Comparison of ENCODE assay signal across 27 cellular contexts in genomic region chr2:46683541-46683940, GRCh38. TPM values are rescaled to one million over a fixed set of nuclear protein-coding genes. Genes with fewer than 3 reads are reported as not detected.
DNase-seq lines count a peak whose midpoint lies in the region; ATAC-seq, FAIRE-seq and TF ChIP-seq lines count a peak whose summit lies in the region.
"Had no signal": no experiment of that assay in that cellular context is flagged by ENCODE, and none has a peak within 500 bp of the region (broad histone marks: within the 10 kb centered on the region; RNA-seq: fewer than 3 reads in every experiment).

No MANE protein-coding gene starts in this region.

- TF ChIP-seq EP300 in suprapubic skin (IDR thresholded peaks at IDR 0.05): no peak

- H3K4me3 ChIP-seq in small intestine (ENCODE audit: low read depth in 1 of 2, low read length in 2 of 2) (no peak overlapping the region), suprapubic skin (no peak overlapping the region)
- H3K4me3 ChIP-seq: ascending aorta, cardiac muscle cell, coronary artery, heart left ventricle, lower lobe of right lung, MG63 had no signal

- H3K36me3 ChIP-seq in small intestine (ENCODE audit: control insufficient read depth in 2 of 2, insufficient read depth in 2 of 2, low read length in 2 of 2) (no peaks in the 10 kb centered on the region), suprapubic skin (no peaks in the 10 kb centered on the region)
- H3K36me3 ChIP-seq: ascending aorta, cardiac muscle cell, heart left ventricle, lower lobe of right lung, MG63 had no signal

- H3K4me1 ChIP-seq in small intestine (ENCODE audit: control insufficient read depth in 2 of 2, insufficient read depth in 1 of 2, low read depth in 1 of 2, low read length in 1 of 2) (no peaks in the 10 kb centered on the region), suprapubic skin (no peaks in the 10 kb centered on the region)
- H3K4me1 ChIP-seq: ascending aorta, lower lobe of right lung had no signal

- TF ChIP-seq CTCF in activated B cell treated with CpG ODN at 0.5 μM for 24 hours (IDR thresholded peaks at IDR 0.05) (no peak), chondrocyte (IDR thresholded peaks at IDR 0.05) (no peak), suprapubic skin (IDR thresholded peaks at IDR 0.05) (no peak)

- POLR2A ChIA-PET in activated B cell treated with CpG ODN at 0.5 μM for 24 hours (lab: Charles Lee): no interaction called here

- no peaks in the 10 kb centered on the region for H3K27me3 Mint-ChIP-seq in activated B cell treated with CpG ODN at 0.5 μM for 24 hours
- no peaks in the 10 kb centered on the region for H3K27me3 Mint-ChIP-seq in chondrocyte (ENCODE audit: low read depth)

- no peaks in the 10 kb centered on the region for H3K36me3 Mint-ChIP-seq in activated B cell treated with CpG ODN at 0.5 μM for 24 hours (ENCODE audit: low read depth)
- H3K36me3 Mint-ChIP-seq in chondrocyte (ENCODE audit: low read depth): no peaks in the 10 kb centered on the region
- H3K36me3 Mint-ChIP-seq: activated naive CD8-positive, alpha-beta T cell treated with anti-CD3 and anti-CD28 coated beads, Interleukin-2, amount 10 ng/mL, durations not matched to agents 7 days and 5 days; CD4-positive, CD25-positive, alpha-beta regulatory T cell; stimulated activated effector memory CD8-positive, alpha-beta T cell treated with anti-CD3 and anti-CD28 coated beads, Interleukin-12 subunit alpha, Interleukin-12 subunit beta, amount 100 ng/mL, for 72 hours had no signal

- no peaks in the 10 kb centered on the region for H3K9me3 ChIP-seq in small intestine (ENCODE audit: control insufficient read depth, low read depth)
- H3K9me3 ChIP-seq in suprapubic skin: no peaks in the 10 kb centered on the region
- H3K9me3 ChIP-seq: ascending aorta, heart left ventricle, lower lobe of right lung, MG63 had no signal

- DNase-seq in NCI-H1417 (lab: John Stamatoyannopoulos, UW) (peak in 2 of 3 experiments; percentile 15 to 23), NCI-H1417 treated with DMSO at 0.1 percent for 48 hours (lab: John Stamatoyannopoulos, UW) (no peak), NCI-H2107 (lab: John Stamatoyannopoulos, UW) (peak; percentile 5), activated B cell treated with CpG ODN at 0.5 μM for 24 hours (no peak), small intestine (peak; percentile 30), chondrocyte (ENCODE audit: low spot score) (no peak), suprapubic skin (ENCODE audit: low spot score in 2 of 2) (no peak)
- DNase-seq: activated CD4-positive, alpha-beta T cell treated with anti-CD3 and anti-CD28 coated beads for 4 hours; activated effector memory CD4-positive, alpha-beta T cell treated with anti-CD3 and anti-CD28 coated beads, Interleukin-2, amount 50 U/mL, for 16 hours; activated naive CD8-positive, alpha-beta T cell treated with anti-CD3 and anti-CD28 coated beads, Interleukin-2, amount 10 ng/mL, durations not matched to agents 7 days and 5 days; activated T-cell treated with anti-CD3 and anti-CD28 coated beads for 4 hours; CD4-positive, CD25-positive, alpha-beta regulatory T cell; effector memory CD4-positive, alpha-beta T cell; heart left ventricle; kidney; lower lobe of right lung; MG63; NCI-H2227 treated with DMSO at 0.1 percent for 48 hours; stimulated activated CD4-positive, alpha-beta T cell treated with anti-CD3 and anti-CD28 coated beads, Interleukin-4, amount 100 ng/mL, for 24 hours had no signal

- CTCF ChIA-PET in activated B cell treated with CpG ODN at 0.5 μM for 24 hours (lab: Charles Lee): no interaction called here

- TF ChIP-seq POLR2A in suprapubic skin (IDR thresholded peaks at IDR 0.05): no peak

- H3K4me3 Mint-ChIP-seq in activated B cell treated with CpG ODN at 0.5 μM for 24 hours: peak overlapping the region; percentile 35
- H3K4me3 Mint-ChIP-seq in chondrocyte (ENCODE audit: unreplicated experiment): no peak overlapping the region
- H3K4me3 Mint-ChIP-seq: activated naive CD8-positive, alpha-beta T cell treated with anti-CD3 and anti-CD28 coated beads, Interleukin-2, amount 10 ng/mL, durations not matched to agents 7 days and 5 days; stimulated activated effector memory CD8-positive, alpha-beta T cell treated with anti-CD3 and anti-CD28 coated beads, Interleukin-12 subunit alpha, Interleukin-12 subunit beta, amount 100 ng/mL, for 72 hours had no signal

- H3K4me1 Mint-ChIP-seq in activated B cell treated with CpG ODN at 0.5 μM for 24 hours (peaks cover 50% of the 10 kb centered on the region), chondrocyte (ENCODE audit: low read depth) (peaks cover 16% of the 10 kb centered on the region)
- H3K4me1 Mint-ChIP-seq: stimulated activated effector memory CD8-positive, alpha-beta T cell treated with anti-CD3 and anti-CD28 coated beads, Interleukin-12 subunit alpha, Interleukin-12 subunit beta, amount 100 ng/mL, for 72 hours had no signal

- H3K27ac Mint-ChIP-seq in activated B cell treated with CpG ODN at 0.5 μM for 24 hours: peak overlapping the region; percentile 89
- no peak overlapping the region for H3K27ac Mint-ChIP-seq in chondrocyte (ENCODE audit: unreplicated experiment)
- H3K27ac Mint-ChIP-seq: activated naive CD8-positive, alpha-beta T cell treated with anti-CD3 and anti-CD28 coated beads, Interleukin-2, amount 10 ng/mL, durations not matched to agents 7 days and 5 days; CD4-positive, CD25-positive, alpha-beta regulatory T cell; stimulated activated effector memory CD8-positive, alpha-beta T cell treated with anti-CD3 and anti-CD28 coated beads, Interleukin-12 subunit alpha, Interleukin-12 subunit beta, amount 100 ng/mL, for 72 hours had no signal

- 14 to 41% (median 33%) methylated on average over 4 of the region's 4 CpGs for whole genome bisulfite sequencing in small intestine, 3 donors
- WGBS in suprapubic skin: 96% methylated on average over 4 of the region's 4 CpGs

- intact Hi-C loops in activated B cell treated with CpG ODN at 0.5 μM for 24 hours (cut with micrococcal nuclease): no loop called here

- no peak for FAIRE-seq in small intestine (lab: Jason Lieb, UNC)
- FAIRE-seq: kidney, urothelium cell line had no signal

- no peaks in the 10 kb centered on the region for H3K27me3 ChIP-seq in small intestine (ENCODE audit: control insufficient read depth in 2 of 2, insufficient read depth in 2 of 2, low read length in 2 of 2)
- H3K27me3 ChIP-seq in suprapubic skin: no peaks in the 10 kb centered on the region
- H3K27me3 ChIP-seq: ascending aorta, heart left ventricle, MG63 had no signal

- H3K27ac ChIP-seq in small intestine (ENCODE audit: low read depth in 1 of 2, low read length in 1 of 2) (no peak overlapping the region), suprapubic skin (no peak overlapping the region)
- H3K27ac ChIP-seq: 22Rv1, ascending aorta, cardiac muscle cell, coronary artery, heart left ventricle, lower lobe of right lung had no signal

- no peaks in the 10 kb centered on the region for H3K9me3 Mint-ChIP-seq in activated B cell treated with CpG ODN at 0.5 μM for 24 hours
- H3K9me3 Mint-ChIP-seq in chondrocyte (ENCODE audit: low read depth): no peaks in the 10 kb centered on the region
- H3K9me3 Mint-ChIP-seq: activated naive CD8-positive, alpha-beta T cell treated with anti-CD3 and anti-CD28 coated beads, Interleukin-2, amount 10 ng/mL, durations not matched to agents 7 days and 5 days; stimulated activated effector memory CD8-positive, alpha-beta T cell treated with anti-CD3 and anti-CD28 coated beads, Interleukin-12 subunit alpha, Interleukin-12 subunit beta, amount 100 ng/mL, for 72 hours had no signal

- ATAC-seq in activated B cell treated with CpG ODN at 0.5 μM for 24 hours (ENCODE audit: low read depth) (peak; percentile 62), HG02759 (IDR thresholded peaks at IDR 0.05; ENCODE audit: unreplicated experiment) (no peak)
- ATAC-seq: heart left ventricle; lower lobe of right lung; sciatic nerve; stimulated activated effector memory CD8-positive, alpha-beta T cell treated with anti-CD3 and anti-CD28 coated beads, Interleukin-12 subunit alpha, Interleukin-12 subunit beta, amount 100 ng/mL, for 72 hours had no signal

RNA-seq across cellular contexts. Expression of gene SOCS5, which starts 15.6 kb away (rescaled TPM):
- 13.0 and 15.6 TPM in 2 replicates for total RNA-seq in activated B cell treated with CpG ODN at 0.5 μM for 24 hours
- polyA plus RNA-seq in small intestine: 1 to 10 TPM; 2.7 to 5.9 (median 3.2) TPM
- 21.3 to 24.9 TPM (median 23.9 TPM) in 3 replicates for total RNA-seq in chondrocyte
- total RNA-seq in suprapubic skin: 10 to 100 TPM; 15.0 to 26.7 (median 17.8) TPM

Comparison
In these comparisons a context has a peak if more than half of its experiments do, and no peak if none do; other contexts are left out.
1. DNase-seq: peak in NCI-H1417 (2 of 3), NCI-H2107 (single experiment) and small intestine (single experiment); none in NCI-H1417 treated with DMSO at 0.1 percent for 48 hours (single experiment), activated B cell treated with CpG ODN at 0.5 μM for 24 hours (single experiment), chondrocyte (single experiment) and suprapubic skin (0 of 2).